In genomic region chr17:17783121-17783824, GRCh38 we compare ENCODE assay signal across 8 cellular contexts. TPM values are rescaled to one million over a fixed set of nuclear protein-coding genes. Genes with fewer than 3 reads are reported as not detected.
DNase-seq lines count a peak whose midpoint lies in the region; ATAC-seq and TF ChIP-seq lines count a peak whose summit lies in the region.

No MANE protein-coding gene starts in this region.

- intact Hi-C loops in esophagus muscularis mucosa (cut with DNase I) = loop anchor here (5.0 kb wide), 1 partner anchor 101 kb away; the partner anchor contains the start of gene RAI1

- H3K4me3 ChIP-seq in AG09309 (ENCODE audit: control insufficient read depth, low read depth, low read length) = peak overlapping the region; percentile 30
- peak overlapping the region; percentile 54 to 64 (median 61) for H3K4me3 ChIP-seq in esophagus muscularis mucosa
- peak overlapping the region; percentile 63 for H3K4me3 ChIP-seq in suprapubic skin

- TF ChIP-seq CTCF in AG09309 (IDR thresholded peaks at IDR 0.05; ENCODE audit: control insufficient read depth, insufficient read depth, low read depth, low read length, missing control alignments) (peak; percentile 17), esophagus muscularis mucosa (IDR thresholded peaks at IDR 0.05) (peak in 2 of 3 experiments; percentile 22 to 23), suprapubic skin (IDR thresholded peaks at IDR 0.05) (no peak)

- POLR2A ChIA-PET in naive thymus-derived CD8-positive, alpha-beta T cell (lab: Charles Lee) = interaction anchor here (1.0 to 8.0 kb wide), 6 partner anchors 9 to 72 kb away, joined by 3 to 55 read pairs (median 8); no protein-coding TSS in a partner anchor

- 0% methylated on average over 10 of the region's 74 CpGs for WGBS in esophagus muscularis mucosa
- 0% methylated on average over 5 of the region's 74 CpGs for WGBS in suprapubic skin

- no peaks in the 10 kb centered on the region for H3K36me3 Mint-ChIP-seq in naive thymus-derived CD8-positive, alpha-beta T cell

- no peaks in the 10 kb centered on the region for H3K9me3 ChIP-seq in esophagus muscularis mucosa
- no peaks in the 10 kb centered on the region for H3K9me3 ChIP-seq in suprapubic skin

- H3K27me3 ChIP-seq in esophagus muscularis mucosa (no peaks in the 10 kb centered on the region), suprapubic skin (no peaks in the 10 kb centered on the region)

- peaks cover 28 to 46% (median 32%) of the 10 kb centered on the region in 4 donors for H3K4me1 Mint-ChIP-seq in naive thymus-derived CD8-positive, alpha-beta T cell

- TF ChIP-seq POLR2A in esophagus muscularis mucosa (IDR thresholded peaks at IDR 0.05; ENCODE audit: low read depth) = peak; percentile 3
- TF ChIP-seq POLR2A in suprapubic skin (IDR thresholded peaks at IDR 0.05) = no peak

- peak overlapping the region; percentile 78 to 94 (median 91) for H3K4me3 Mint-ChIP-seq in naive thymus-derived CD8-positive, alpha-beta T cell

- ATAC-seq in GM21423 (IDR thresholded peaks at IDR 0.05; ENCODE audit: unreplicated experiment) = peak; percentile 38
- peak; percentile 61 to 66 for ATAC-seq in naive thymus-derived CD8-positive, alpha-beta T cell
- ATAC-seq in HG02571 (IDR thresholded peaks at IDR 0.05; ENCODE audit: unreplicated experiment) = no peak

- TF ChIP-seq EP300 in esophagus muscularis mucosa (IDR thresholded peaks at IDR 0.05) (no peak), suprapubic skin (IDR thresholded peaks at IDR 0.05) (no peak)

- H3K27ac Mint-ChIP-seq in naive thymus-derived CD8-positive, alpha-beta T cell = peak overlapping the region in 9 of 10 donors; percentile 31 to 95 (median 81)

- no peaks in the 10 kb centered on the region for H3K9me3 Mint-ChIP-seq in naive thymus-derived CD8-positive, alpha-beta T cell

- H3K27ac ChIP-seq in esophagus muscularis mucosa (replicated peaks in 1 of 4) (peak overlapping the region; percentile 83 to 94 (median 92)), suprapubic skin (peak overlapping the region; percentile 49)

- DNase-seq in AG09309 (ENCODE audit: low read depth) (no peak), NCI-H2196 treated with DMSO at 0.1 percent for 48 hours (lab: John Stamatoyannopoulos, UW; ENCODE audit: unreplicated experiment) (peak; percentile 42), activated T-cell treated with anti-CD3 and anti-CD28 coated beads for 48 hours (ENCODE audit: low read depth) (peak; percentile 42), esophagus muscularis mucosa (ENCODE audit: extremely low spot score) (no peak), suprapubic skin (ENCODE audit: low spot score in 2 of 2) (no peak)
- peak; percentile 42 to 80 (median 60) for DNase-seq in naive thymus-derived CD8-positive, alpha-beta T cell

- no peaks in the 10 kb centered on the region for H3K36me3 ChIP-seq in esophagus muscularis mucosa
- H3K36me3 ChIP-seq in suprapubic skin = no peaks in the 10 kb centered on the region

- H3K4me1 ChIP-seq in esophagus muscularis mucosa = peaks cover 71 to 84% (median 80%) of the 10 kb centered on the region in 4 donors
- H3K4me1 ChIP-seq in suprapubic skin = peaks cover 61% of the 10 kb centered on the region

- H3K27me3 Mint-ChIP-seq in naive thymus-derived CD8-positive, alpha-beta T cell = no peaks in the 10 kb centered on the region

RNA-seq across cellular contexts. Expression of gene SREBF1, which starts 53.5 kb away (rescaled TPM):
- total RNA-seq in esophagus muscularis mucosa (10 to 100 TPM; 28.1 to 62.6 (median 39.7) TPM), suprapubic skin (100 to 1,000 TPM in 2 of 4 donors, 10 to 100 TPM in 2; 78.1 to 124 (median 91.7) TPM)
- total RNA-seq in naive thymus-derived CD8-positive, alpha-beta T cell = 10 to 100 TPM; 40.6 to 43.8 TPM
- 10 to 100 TPM; 16.3 to 57.0 (median 44.8) TPM for polyA plus RNA-seq in naive thymus-derived CD8-positive, alpha-beta T cell

Comparison
In these comparisons a context has a peak if more than half of its experiments do, and no peak if none do; other contexts are left out.
1. DNase-seq: peak in NCI-H2196 treated with DMSO at 0.1 percent for 48 hours (single experiment), activated T-cell treated with anti-CD3 and anti-CD28 coated beads for 48 hours (single experiment) and naive thymus-derived CD8-positive, alpha-beta T cell (10 of 10); none in AG09309 (single experiment), esophagus muscularis mucosa (single experiment) and suprapubic skin (0 of 2).
2. CTCF ChIP-seq: peak in AG09309 (single experiment) and esophagus muscularis mucosa (2 of 3); none in suprapubic skin (0 of 2).
3. Peak in every context shown above with its lines, with median percentiles within 50 percentile points of each other: H3K4me3 ChIP-seq.